In genomic region chr1:3070654-3071506, GRCh38 we compare ENCODE assay signal across 1 cellular context.
TF ChIP-seq lines count a peak whose summit lies in the region.

No MANE protein-coding gene starts in this region.

TF ChIP-seq in HepG2, 621 proteins besides CTCF, POLR2A, EP300 and RAD21 (continued from another document and continues in another):
- TF ChIP-seq ZNF407 (CRISPR knock-in tag; IDR thresholded peaks at IDR 0.05; ENCODE audit: not compliant biosample characterization) (peak; percentile 23), KDM6A (CRISPR knock-in tag; IDR thresholded peaks at IDR 0.05; ENCODE audit: low read depth) (no peak), ZNF800 (CRISPR knock-in tag; IDR thresholded peaks at IDR 0.05) (peak; percentile 94), ZNF83 (CRISPR knock-in tag; IDR thresholded peaks at IDR 0.05; ENCODE audit: borderline replicate concordance) (0 out of 2 replicates have a peak, but pooled peaks have one; percentile 23), HOXD1 (CRISPR knock-in tag; IDR thresholded peaks at IDR 0.05) (peak; percentile 22; the same call in 1 of the 2 replicates), SALL1 (CRISPR knock-in tag; IDR thresholded peaks at IDR 0.05) (peak; percentile 80), PATZ1 (CRISPR knock-in tag; IDR thresholded peaks at IDR 0.05) (0 out of 2 replicates have a peak, but pooled peaks have one; percentile 9), FLYWCH1 (CRISPR knock-in tag; IDR thresholded peaks at IDR 0.05) (no peak), ZFX (CRISPR knock-in tag; IDR thresholded peaks at IDR 0.05; ENCODE audit: low read depth) (peak; percentile 94), PAXIP1 (CRISPR knock-in tag; conservative IDR thresholded peaks at IDR 0.05) (no peak), JARID2 (CRISPR knock-in tag; IDR thresholded peaks at IDR 0.05; ENCODE audit: insufficient replicate concordance) (no peak), ZNF713 (CRISPR knock-in tag; IDR thresholded peaks at IDR 0.05) (peak; percentile 30; the same call in 1 of the 2 replicates), BCL6 (CRISPR knock-in tag; IDR thresholded peaks at IDR 0.05) (peak; percentile 42; the same call in 1 of the 2 replicates), ZNF605 (CRISPR knock-in tag; IDR thresholded peaks at IDR 0.05) (no peak), ZFP90 (CRISPR knock-in tag; IDR thresholded peaks at IDR 0.05; ENCODE audit: borderline replicate concordance) (peak; percentile 41; the same call in 1 of the 2 replicates), ZSCAN5A (CRISPR knock-in tag; IDR thresholded peaks at IDR 0.05; ENCODE audit: borderline replicate concordance) (no peak), YEATS4 (CRISPR knock-in tag; IDR thresholded peaks at IDR 0.05; ENCODE audit: borderline replicate concordance) (peak; percentile 53; the same call in 1 of the 2 replicates), SUZ12 (IDR thresholded peaks at IDR 0.05; ENCODE audit: low read depth, low read length) (no peak), ZC3H13 (CRISPR knock-in tag; IDR thresholded peaks at IDR 0.05) (0 out of 2 replicates have a peak, but pooled peaks have one; percentile 16), ZNF282 (IDR thresholded peaks at IDR 0.05; ENCODE audit: partially characterized antibody) (no peak), HOXA7 (CRISPR knock-in tag; IDR thresholded peaks at IDR 0.05) (no peak), ZNF691 (CRISPR knock-in tag; IDR thresholded peaks at IDR 0.05; ENCODE audit: borderline replicate concordance, low read depth) (no peak), ATF4 (CRISPR knock-in tag; IDR thresholded peaks at IDR 0.05) (no peak), ZNF607 (CRISPR knock-in tag; IDR thresholded peaks at IDR 0.05; ENCODE audit: borderline replicate concordance) (0 out of 2 replicates have a peak, but pooled peaks have one; percentile 35), SP5 (CRISPR knock-in tag; IDR thresholded peaks at IDR 0.05; ENCODE audit: borderline replicate concordance, low read depth) (no peak), ZNF44 (CRISPR knock-in tag; IDR thresholded peaks at IDR 0.05) (no peak), CEBPZ (IDR thresholded peaks at IDR 0.05; ENCODE audit: low read length) (no peak), DNMT3B (CRISPR knock-in tag; conservative IDR thresholded peaks at IDR 0.05) (no peak), CREBL2 (CRISPR knock-in tag; IDR thresholded peaks at IDR 0.05; ENCODE audit: borderline replicate concordance) (no peak), RBFOX2 (IDR thresholded peaks at IDR 0.05; ENCODE audit: low read depth, low read length) (peak; percentile 62; the same call in 1 of the 2 replicates), SRY (CRISPR knock-in tag; IDR thresholded peaks at IDR 0.05) (peak; percentile 74; the same call in 1 of the 2 replicates)
